ENCODE assay signal across 8 cellular contexts in genomic region chr12:119649202-119649808, GRCh38. TPM values are rescaled to one million over a fixed set of nuclear protein-coding genes. Genes with fewer than 3 reads are reported as not detected.
DNase-seq lines count a peak whose midpoint lies in the region; ATAC-seq and TF ChIP-seq lines count a peak whose summit lies in the region.

No MANE protein-coding gene starts in this region.

- peaks cover 3 to 5% of the 10 kb centered on the region in 2 donors for H3K9me3 Mint-ChIP-seq in activated T-cell treated with anti-CD3 and anti-CD28 coated beads, Interleukin-2, amount 50 U/mL, for 72 hours

- H3K4me1 Mint-ChIP-seq in activated T-cell treated with anti-CD3 and anti-CD28 coated beads, Interleukin-2, amount 50 U/mL, for 72 hours (ENCODE audit: low read depth) = peaks cover 12% of the 10 kb centered on the region

- H3K4me3 ChIP-seq in epithelial cell of proximal tubule (ENCODE audit: low read depth, low read length) (no peak overlapping the region), thoracic aorta (no peak overlapping the region)

- H3K4me1 ChIP-seq in thoracic aorta (ENCODE audit: control insufficient read depth in 1 of 2, low read depth in 2 of 2) = no peaks in the 10 kb centered on the region

- H3K27me3 ChIP-seq in thoracic aorta (replicated peaks; ENCODE audit: insufficient read depth) = no peaks in the 10 kb centered on the region

- H3K36me3 Mint-ChIP-seq in activated T-cell treated with anti-CD3 and anti-CD28 coated beads, Interleukin-2, amount 50 U/mL, for 72 hours (ENCODE audit: insufficient read depth in 2 of 2) = peaks cover 0 to 14% of the 10 kb centered on the region in 2 donors

- peak; percentile 79 for TF ChIP-seq CTCF in epithelial cell of proximal tubule (conservative IDR thresholded peaks at IDR 0.05; ENCODE audit: low read depth, low read length)
- peak; percentile 14 for TF ChIP-seq CTCF in thoracic aorta (IDR thresholded peaks at IDR 0.05)

- no peak overlapping the region for H3K27ac Mint-ChIP-seq in activated T-cell treated with anti-CD3 and anti-CD28 coated beads, Interleukin-2, amount 50 U/mL, for 72 hours

- H3K4me3 Mint-ChIP-seq in activated T-cell treated with anti-CD3 and anti-CD28 coated beads, Interleukin-2, amount 50 U/mL, for 72 hours = no peak overlapping the region

- DNase-seq in NCI-H510A treated with DMSO at 0.1 percent for 48 hours (lab: John Stamatoyannopoulos, UW) = peak; percentile 54
- no peak for DNase-seq in NCI-H510A (lab: John Stamatoyannopoulos, UW)
- peak; percentile 5 for DNase-seq in NCI-H2227 treated with DMSO at 0.1 percent for 48 hours (lab: John Stamatoyannopoulos, UW)
- DNase-seq in epithelial cell of proximal tubule (ENCODE audit: low read depth) = no peak
- no peak for DNase-seq in thoracic aorta (ENCODE audit: low spot score)
- no peak for DNase-seq in nucleus accumbens (lab: John Stamatoyannopoulos, UW)
- no peak for DNase-seq in activated T-cell treated with anti-CD3 and anti-CD28 coated beads, Interleukin-2, amount 50 U/mL, for 72 hours

- no peaks in the 10 kb centered on the region for H3K36me3 ChIP-seq in thoracic aorta

- H3K9me3 ChIP-seq in thoracic aorta = peaks cover 5% of the 10 kb centered on the region

- ATAC-seq in thoracic aorta (ENCODE audit: insufficient number of reproducible peaks, low FRiP score, low read depth) (no peak), HG02759 (IDR thresholded peaks at IDR 0.05; ENCODE audit: unreplicated experiment) (no peak)
- no peak for ATAC-seq in activated T-cell treated with anti-CD3 and anti-CD28 coated beads, Interleukin-2, amount 50 U/mL, for 72 hours (replicated peaks in 1 of 2)

- H3K27me3 Mint-ChIP-seq in activated T-cell treated with anti-CD3 and anti-CD28 coated beads, Interleukin-2, amount 50 U/mL, for 72 hours (ENCODE audit: low read depth) = peaks cover 10% of the 10 kb centered on the region

- no peak overlapping the region for H3K27ac ChIP-seq in thoracic aorta

RNA-seq across cellular contexts. Expression of gene PRKAB1, which starts 18.6 kb away (rescaled TPM):
- total RNA-seq in epithelial cell of proximal tubule (22.3 and 27.9 TPM in 2 replicates), thoracic aorta (10 to 100 TPM; 19.0 to 31.9 TPM)
- 10 to 100 TPM; 52.3 to 63.7 TPM for total RNA-seq in activated T-cell treated with anti-CD3 and anti-CD28 coated beads, Interleukin-2, amount 50 U/mL, for 72 hours

RNA-seq across cellular contexts. Expression of gene TMEM233, which starts 55.7 kb away (rescaled TPM):
- total RNA-seq in epithelial cell of proximal tubule (0.17 TPM in 1 of 2 replicates, not detected in the other), thoracic aorta (1 to 10 TPM in 1 of 2 donors, not detected in 1; 2.7 TPM)
- not detected for total RNA-seq in activated T-cell treated with anti-CD3 and anti-CD28 coated beads, Interleukin-2, amount 50 U/mL, for 72 hours

Comparison
In these comparisons a context has a peak if more than half of its experiments do, and no peak if none do; other contexts are left out.
1. DNase-seq: peak in NCI-H510A treated with DMSO at 0.1 percent for 48 hours (single experiment) and NCI-H2227 treated with DMSO at 0.1 percent for 48 hours (single experiment); none in NCI-H510A (single experiment), epithelial cell of proximal tubule (single experiment), thoracic aorta (single experiment), nucleus accumbens (0 of 56) and activated T-cell treated with anti-CD3 and anti-CD28 coated beads, Interleukin-2, amount 50 U/mL, for 72 hours (0 of 2).